In the genomic region with DNA sequence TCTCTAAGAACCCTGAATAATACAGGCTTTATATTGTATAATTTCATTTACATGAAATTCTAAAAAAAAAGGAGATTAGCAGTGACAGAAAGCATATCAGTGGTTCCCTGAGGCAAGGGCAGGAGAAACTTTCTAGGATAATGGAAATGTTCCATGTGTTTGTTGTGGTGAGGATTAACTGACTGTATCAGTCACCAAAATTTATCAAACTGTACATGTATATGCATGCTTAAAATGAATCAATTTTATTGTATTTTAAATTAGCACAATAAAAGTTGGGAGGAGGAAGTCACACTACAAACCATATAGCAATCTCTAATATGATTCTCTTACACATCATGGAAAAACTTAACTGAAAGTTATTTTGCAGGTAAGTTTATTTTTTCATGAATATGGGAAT, we compare ENCODE assay signal across 28 cellular contexts.
"Had no signal": no experiment of that assay in that cellular context is flagged by ENCODE, and none has a peak within 500 bp of the region (broad histone marks: within the 10 kb centered on the region; RNA-seq: fewer than 3 reads in every experiment).

No MANE protein-coding gene starts in this region.

- H3K4me2 ChIP-seq: neural progenitor cell had no signal

- H3K27me3 Mint-ChIP-seq: progenitor cell of endocrine pancreas; stimulated activated naive B cell treated with anti-CD40 and anti-IgM and Interleukin-4, amounts not matched to agents 10 μg/mL and 1 μg/mL and 100 μg/mL, for 72 hours; stimulated activated naive CD8-positive, alpha-beta T cell treated with anti-CD3 and anti-CD28 coated beads, Interleukin-15, Interleukin-2, amounts not matched to agents 100 ng/mL and 50 ng/mL, for 24 hours had no signal

- H2AFZ ChIP-seq: neural progenitor cell, parathyroid adenoma had no signal

- H3K36me3 Mint-ChIP-seq: natural killer cell; neural progenitor cell; stimulated activated effector memory CD8-positive, alpha-beta T cell treated with anti-CD3 and anti-CD28 coated beads, Interleukin-12 subunit alpha, Interleukin-12 subunit beta, amount 100 ng/mL, for 72 hours; stimulated activated naive B cell treated with anti-CD40 and anti-IgM and Interleukin-4, amounts not matched to agents 10 μg/mL and 1 μg/mL and 100 μg/mL, for 72 hours had no signal

- H3K27ac ChIP-seq: neural progenitor cell, ovary, parathyroid adenoma, psoas muscle, right lobe of liver, sigmoid colon, stomach, thoracic aorta, thyroid gland, tibial nerve, upper lobe of left lung, vagina had no signal

- H3K9me3 ChIP-seq: ovary, psoas muscle, right lobe of liver, sigmoid colon, thoracic aorta, thyroid gland, upper lobe of left lung, vagina had no signal

- FAIRE-seq: small intestine, urothelium cell line had no signal

- H3K9ac ChIP-seq: neural progenitor cell, parathyroid adenoma had no signal

- ATAC-seq: natural killer cell; psoas muscle; right cardiac atrium; right lobe of liver; stimulated activated effector memory CD8-positive, alpha-beta T cell treated with anti-CD3 and anti-CD28 coated beads, Interleukin-12 subunit alpha, Interleukin-12 subunit beta, amount 100 ng/mL, for 72 hours; stimulated activated naive B cell treated with anti-CD40 and anti-IgM and Interleukin-4, amounts not matched to agents 10 μg/mL and 1 μg/mL and 100 μg/mL, for 72 hours had no signal

- H3K4me1 ChIP-seq: neural progenitor cell, parathyroid adenoma, psoas muscle, right lobe of liver, sigmoid colon, thyroid gland, tibial nerve, vagina had no signal

- H3K27ac Mint-ChIP-seq: natural killer cell; nephron; neural progenitor cell; progenitor cell of endocrine pancreas; stimulated activated effector memory CD8-positive, alpha-beta T cell treated with anti-CD3 and anti-CD28 coated beads, Interleukin-12 subunit alpha, Interleukin-12 subunit beta, amount 100 ng/mL, for 72 hours; stimulated activated naive B cell treated with anti-CD40 and anti-IgM and Interleukin-4, amounts not matched to agents 10 μg/mL and 1 μg/mL and 100 μg/mL, for 72 hours; stimulated activated naive CD8-positive, alpha-beta T cell treated with anti-CD3 and anti-CD28 coated beads, Interleukin-15, Interleukin-2, amounts not matched to agents 100 ng/mL and 50 ng/mL, for 24 hours had no signal

- DNase-seq: natural killer cell; occipital lobe; ovary; posterior cingulate gyrus; psoas muscle; right cardiac atrium; right lobe of liver; sigmoid colon; stimulated activated CD4-positive, alpha-beta T cell treated with anti-CD3 and anti-CD28 coated beads, Interleukin-15, amount 100 ng/mL, for 24 hours; stimulated activated CD4-positive, alpha-beta T cell treated with anti-CD3 and anti-CD28 coated beads, Interleukin-2, amount 100 ng/mL, for 24 hours; stimulated activated CD4-positive, alpha-beta T cell treated with anti-CD3 and anti-CD28 coated beads, Interleukin-2, amount 100 ng/mL, for 48 hours; stimulated activated CD4-positive, alpha-beta T cell treated with anti-CD3 and anti-CD28 coated beads, Interleukin-4, amount 100 ng/mL, for 24 hours; stimulated activated naive B cell treated with anti-CD40 and anti-IgM and Interleukin-4, amounts not matched to agents 10 μg/mL and 1 μg/mL and 100 μg/mL, for 72 hours; stimulated activated naive CD4-positive, alpha-beta T cell treated with Interleukin-2 at 50 U/mL for 16 hours; stomach; thyroid gland; upper lobe of left lung had no signal

- H3K4me3 Mint-ChIP-seq: natural killer cell; nephron; neural progenitor cell; stimulated activated effector memory CD8-positive, alpha-beta T cell treated with anti-CD3 and anti-CD28 coated beads, Interleukin-12 subunit alpha, Interleukin-12 subunit beta, amount 100 ng/mL, for 72 hours; stimulated activated naive B cell treated with anti-CD40 and anti-IgM and Interleukin-4, amounts not matched to agents 10 μg/mL and 1 μg/mL and 100 μg/mL, for 72 hours; stimulated activated naive CD8-positive, alpha-beta T cell treated with anti-CD3 and anti-CD28 coated beads, Interleukin-15, Interleukin-2, amounts not matched to agents 100 ng/mL and 50 ng/mL, for 24 hours had no signal

- H3K9me3 Mint-ChIP-seq: stimulated activated effector memory CD8-positive, alpha-beta T cell treated with anti-CD3 and anti-CD28 coated beads, Interleukin-12 subunit alpha, Interleukin-12 subunit beta, amount 100 ng/mL, for 72 hours had no signal

- H3K36me3 ChIP-seq: neural progenitor cell, ovary, right lobe of liver, sigmoid colon, stomach, thoracic aorta, thyroid gland, tibial nerve, upper lobe of left lung, vagina had no signal

- H3K4me1 Mint-ChIP-seq: natural killer cell; nephron; neural progenitor cell; stimulated activated effector memory CD8-positive, alpha-beta T cell treated with anti-CD3 and anti-CD28 coated beads, Interleukin-12 subunit alpha, Interleukin-12 subunit beta, amount 100 ng/mL, for 72 hours; stimulated activated naive B cell treated with anti-CD40 and anti-IgM and Interleukin-4, amounts not matched to agents 10 μg/mL and 1 μg/mL and 100 μg/mL, for 72 hours had no signal

- H3K4me3 ChIP-seq: neural progenitor cell, ovary, psoas muscle, right lobe of liver, sigmoid colon, stomach, thoracic aorta, thyroid gland, tibial nerve, upper lobe of left lung, vagina had no signal

- H3K27me3 ChIP-seq: neural progenitor cell, ovary, right lobe of liver, sigmoid colon, stomach, thyroid gland, tibial nerve, upper lobe of left lung, vagina had no signal

- H3K79me2 ChIP-seq: parathyroid adenoma had no signal
